ENCODE assay signal across 12 cellular contexts in the genomic region with DNA sequence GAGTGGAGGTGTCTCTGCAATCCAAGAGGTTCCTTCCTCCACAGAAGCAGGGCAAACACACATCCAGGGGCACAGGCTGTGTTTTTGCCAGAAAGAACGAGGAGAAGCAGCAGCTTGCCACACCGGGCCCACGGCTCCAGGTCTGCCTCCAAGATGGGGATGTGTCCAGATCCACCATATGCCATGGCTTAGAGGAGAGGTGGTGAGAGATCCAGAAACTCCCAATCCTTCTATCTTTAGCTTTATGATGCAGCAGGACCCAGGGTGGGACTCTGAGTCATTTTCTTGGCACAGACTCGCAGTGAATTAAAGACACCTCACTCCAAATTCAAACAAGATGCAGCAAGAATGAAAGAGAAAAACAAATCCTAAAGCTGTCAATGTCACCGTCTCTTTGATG.
DNase-seq lines count a peak whose midpoint lies in the region; ATAC-seq and TF ChIP-seq lines count a peak whose summit lies in the region.
"Had no signal": no experiment of that assay in that cellular context is flagged by ENCODE, and none has a peak within 500 bp of the region (broad histone marks: within the 10 kb centered on the region; RNA-seq: fewer than 3 reads in every experiment).

No MANE protein-coding gene starts in this region.

- H3K4me1 ChIP-seq in esophagus squamous epithelium, result peaks cover 0 to 4% (median 0%) of the 10 kb centered on the region in 3 donors

- TF ChIP-seq POLR2A in esophagus squamous epithelium (IDR thresholded peaks at IDR 0.05), result no peak

- POLR2A ChIA-PET in RWPE1 (lab: Yijun Ruan, JAX; ENCODE audit: low non-redundant PET), result no interaction called here

- CTCF ChIA-PET in RWPE1 (lab: Yijun Ruan, JAX), result interaction anchor here (0.6 to 0.8 kb wide), 2 partner anchors 67 to 267 kb away, joined by 3 to 5 read pairs; no protein-coding TSS in a partner anchor

- no peaks in the 10 kb centered on the region for H3K9me3 ChIP-seq in esophagus squamous epithelium
- H3K9me3 ChIP-seq: esophagus muscularis mucosa had no signal

- H3K27me3 ChIP-seq in esophagus squamous epithelium, result no peaks in the 10 kb centered on the region
- H3K27me3 ChIP-seq: esophagus muscularis mucosa had no signal

- peak; percentile 50 for DNase-seq in EL
- DNase-seq in RWPE1 (ENCODE audit: low spot score), result peak; percentile 4
- peak; percentile 85 for DNase-seq in fibroblast of peridontal ligament (ENCODE audit: extremely low read depth)
- peak; percentile 39 for DNase-seq in retinal pigment epithelial cell (ENCODE audit: low read depth)
- no peak for DNase-seq in GF-D8 (lab: John Stamatoyannopoulos, UW)
- DNase-seq in DMS79 treated with DMSO at 0.1 percent for 48 hours (lab: John Stamatoyannopoulos, UW), result no peak
- DNase-seq in esophagus squamous epithelium (lab: John Stamatoyannopoulos, UW), result no peak
- DNase-seq: activated CD4-positive, alpha-beta T cell treated with anti-CD3 and anti-CD28 coated beads for 4 hours; CD4-positive, alpha-beta T cell; SW 1271 had no signal

- no peak overlapping the region for H3K27ac ChIP-seq in RWPE1
- no peak overlapping the region for H3K27ac ChIP-seq in esophagus squamous epithelium
- H3K27ac ChIP-seq: esophagus muscularis mucosa had no signal

- no peak for TF ChIP-seq CTCF in RWPE1 (conservative IDR thresholded peaks at IDR 0.05; ENCODE audit: low read depth)
- TF ChIP-seq CTCF in retinal pigment epithelial cell (conservative IDR thresholded peaks at IDR 0.05; ENCODE audit: low read depth, low read length), result no peak
- no peak for TF ChIP-seq CTCF in esophagus squamous epithelium (IDR thresholded peaks at IDR 0.05)

- H3K4me3 ChIP-seq in retinal pigment epithelial cell (ENCODE audit: low read length) (no peak overlapping the region), esophagus squamous epithelium (no peak overlapping the region)
- H3K4me3 ChIP-seq: esophagus muscularis mucosa had no signal

- intact Hi-C loops in esophagus squamous epithelium (cut with DNase I), result no loop called here

- no peak for ATAC-seq in GM21825 (IDR thresholded peaks at IDR 0.05; ENCODE audit: unreplicated experiment)

- H3K36me3 ChIP-seq in esophagus squamous epithelium, result no peaks in the 10 kb centered on the region
- H3K36me3 ChIP-seq: esophagus muscularis mucosa had no signal

- WGBS in esophagus squamous epithelium, 2 donors, result 22 to 28% methylated on average over 1 to 2 of the region's 5 CpGs

Comparison
In these comparisons a context has a peak if more than half of its experiments do, and no peak if none do; other contexts are left out.
1. DNase-seq: peak in EL (single experiment), RWPE1 (single experiment), fibroblast of peridontal ligament (single experiment) and retinal pigment epithelial cell (single experiment); none in GF-D8 (single experiment), DMS79 treated with DMSO at 0.1 percent for 48 hours (single experiment) and esophagus squamous epithelium (single experiment).